ENCODE assay signal across 28 cellular contexts in the genomic region with DNA sequence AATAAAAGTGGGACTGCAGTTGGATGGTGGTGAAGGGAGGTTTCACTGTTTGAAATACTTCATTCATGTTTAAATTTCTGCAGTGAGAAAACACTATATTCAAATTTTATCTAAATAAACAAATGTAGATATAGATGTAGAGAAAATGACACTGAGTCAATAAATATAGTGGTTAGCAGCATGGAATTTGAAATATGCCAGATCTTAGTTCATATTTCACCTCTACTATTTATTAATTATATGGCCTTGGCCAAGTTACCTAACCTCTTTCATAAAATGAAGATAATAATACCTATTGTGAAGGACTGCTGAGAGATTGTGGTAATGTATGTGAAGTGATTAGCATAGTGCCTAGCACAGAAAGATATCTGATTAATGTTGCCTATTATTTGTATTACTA.
"Had no signal": no experiment of that assay in that cellular context is flagged by ENCODE, and none has a peak within 500 bp of the region (broad histone marks: within the 10 kb centered on the region; RNA-seq: fewer than 3 reads in every experiment).

No MANE protein-coding gene starts in this region.

- ATAC-seq: heart right ventricle; left ventricle myocardium superior; naive thymus-derived CD4-positive, alpha-beta T cell; sciatic nerve; stimulated activated effector memory CD8-positive, alpha-beta T cell treated with anti-CD3 and anti-CD28 coated beads, Interleukin-12 subunit alpha, Interleukin-12 subunit beta, amount 100 ng/mL, for 72 hours; T-helper 17 cell had no signal

- H3K27me3 ChIP-seq: heart right ventricle, ovary, upper lobe of left lung had no signal

- H3K27me3 Mint-ChIP-seq: activated CD4-positive, alpha-beta memory T cell treated with anti-CD3 and anti-CD28 coated beads, Interleukin-2, amount 10 ng/mL, durations not matched to agents 7 days and 5 days; activated CD4-positive, alpha-beta T cell treated with anti-CD3 and anti-CD28 coated beads, Interleukin-2, amount 10 ng/mL, durations not matched to agents 7 days and 5 days; activated naive CD4-positive, alpha-beta T cell treated with anti-CD3 and anti-CD28 coated beads, Interleukin-2, amount 10 ng/mL, durations not matched to agents 7 days and 5 days; dendritic cell treated with granulocyte-macrophage colony-stimulating factor and Interleukin-4, amounts not matched to agents 40 ng/mL and 50 ng/mL, for 4 days; naive thymus-derived CD4-positive, alpha-beta T cell; progenitor cell of endocrine pancreas; stimulated activated naive CD8-positive, alpha-beta T cell treated with anti-CD3 and anti-CD28 coated beads, Interleukin-15, Interleukin-2, amounts not matched to agents 100 ng/mL and 50 ng/mL, for 24 hours; T-helper 17 cell had no signal

- H3K4me1 ChIP-seq: heart right ventricle, upper lobe of left lung had no signal

- DNase-seq: activated CD4-positive, alpha-beta memory T cell treated with anti-CD3 and anti-CD28 coated beads, Interleukin-2, amount 10 ng/mL, durations not matched to agents 7 days and 5 days; activated CD4-positive, alpha-beta T cell treated with anti-CD3 and anti-CD28 coated beads for 1 hour; activated CD4-positive, alpha-beta T cell treated with anti-CD3 and anti-CD28 coated beads, Interleukin-2, amount 10 ng/mL, durations not matched to agents 7 days and 5 days; activated CD8-positive, alpha-beta memory T cell treated with anti-CD3 and anti-CD28 coated beads, Interleukin-2, amount 50 U/mL, for 48 hours; activated gamma-delta T cell; activated naive CD4-positive, alpha-beta T cell treated with anti-CD3 and anti-CD28 coated beads, Interleukin-2, amount 10 ng/mL, durations not matched to agents 7 days and 5 days; activated T-cell treated with anti-CD3 and anti-CD28 coated beads, Interleukin-2, amount 50 U/mL, for 24 hours; amniotic stem cell; central memory CD4-positive, alpha-beta T cell; effector CD8-positive, alpha-beta T cell; heart right ventricle; left ventricle myocardium superior; midbrain; naive thymus-derived CD4-positive, alpha-beta T cell; ovary; retina; stimulated activated CD4-positive, alpha-beta T cell treated with anti-CD3 and anti-CD28 coated beads, Interleukin-12 subunit alpha, Interleukin-12 subunit beta, amount 100 ng/mL, for 4 hours; stimulated activated CD4-positive, alpha-beta T cell treated with anti-CD3 and anti-CD28 coated beads, Interleukin-4, amount 100 ng/mL, for 24 hours; T-helper 17 cell; T1000; upper lobe of left lung had no signal

- FAIRE-seq: endometrium had no signal

- H3K4me3 ChIP-seq: heart right ventricle, ovary, skin epidermis, upper lobe of left lung had no signal

- H3K36me3 ChIP-seq: heart right ventricle, ovary, upper lobe of left lung had no signal

- H3K4me1 Mint-ChIP-seq: activated CD4-positive, alpha-beta memory T cell treated with anti-CD3 and anti-CD28 coated beads, Interleukin-2, amount 10 ng/mL, durations not matched to agents 7 days and 5 days; activated CD4-positive, alpha-beta T cell treated with anti-CD3 and anti-CD28 coated beads, Interleukin-2, amount 10 ng/mL, durations not matched to agents 7 days and 5 days; activated naive CD4-positive, alpha-beta T cell treated with anti-CD3 and anti-CD28 coated beads, Interleukin-2, amount 10 ng/mL, durations not matched to agents 7 days and 5 days; naive thymus-derived CD4-positive, alpha-beta T cell; stimulated activated effector memory CD8-positive, alpha-beta T cell treated with anti-CD3 and anti-CD28 coated beads, Interleukin-12 subunit alpha, Interleukin-12 subunit beta, amount 100 ng/mL, for 72 hours; T-helper 17 cell had no signal

- H3K9me3 ChIP-seq: heart right ventricle, ovary, upper lobe of left lung had no signal

- H3K4me3 Mint-ChIP-seq: activated CD4-positive, alpha-beta memory T cell treated with anti-CD3 and anti-CD28 coated beads, Interleukin-2, amount 10 ng/mL, durations not matched to agents 7 days and 5 days; activated CD4-positive, alpha-beta T cell treated with anti-CD3 and anti-CD28 coated beads, Interleukin-2, amount 10 ng/mL, durations not matched to agents 7 days and 5 days; activated naive CD4-positive, alpha-beta T cell treated with anti-CD3 and anti-CD28 coated beads, Interleukin-2, amount 10 ng/mL, durations not matched to agents 7 days and 5 days; activated T-cell treated with anti-CD3 and anti-CD28 coated beads, Interleukin-2, amount 50 U/mL, for 24 hours; dendritic cell treated with granulocyte-macrophage colony-stimulating factor and Interleukin-4, amounts not matched to agents 40 ng/mL and 50 ng/mL, for 4 days; naive thymus-derived CD4-positive, alpha-beta T cell; stimulated activated effector memory CD8-positive, alpha-beta T cell treated with anti-CD3 and anti-CD28 coated beads, Interleukin-12 subunit alpha, Interleukin-12 subunit beta, amount 100 ng/mL, for 72 hours; stimulated activated naive CD8-positive, alpha-beta T cell treated with anti-CD3 and anti-CD28 coated beads, Interleukin-15, Interleukin-2, amounts not matched to agents 100 ng/mL and 50 ng/mL, for 24 hours; T-helper 17 cell had no signal

- H3K27ac Mint-ChIP-seq: activated CD4-positive, alpha-beta memory T cell treated with anti-CD3 and anti-CD28 coated beads, Interleukin-2, amount 10 ng/mL, durations not matched to agents 7 days and 5 days; activated CD4-positive, alpha-beta T cell treated with anti-CD3 and anti-CD28 coated beads, Interleukin-2, amount 10 ng/mL, durations not matched to agents 7 days and 5 days; activated naive CD4-positive, alpha-beta T cell treated with anti-CD3 and anti-CD28 coated beads, Interleukin-2, amount 10 ng/mL, durations not matched to agents 7 days and 5 days; activated T-cell treated with anti-CD3 and anti-CD28 coated beads, Interleukin-2, amount 50 U/mL, for 24 hours; dendritic cell treated with granulocyte-macrophage colony-stimulating factor and Interleukin-4, amounts not matched to agents 40 ng/mL and 50 ng/mL, for 4 days; naive thymus-derived CD4-positive, alpha-beta T cell; stimulated activated effector memory CD8-positive, alpha-beta T cell treated with anti-CD3 and anti-CD28 coated beads, Interleukin-12 subunit alpha, Interleukin-12 subunit beta, amount 100 ng/mL, for 72 hours; stimulated activated naive CD8-positive, alpha-beta T cell treated with anti-CD3 and anti-CD28 coated beads, Interleukin-15, Interleukin-2, amounts not matched to agents 100 ng/mL and 50 ng/mL, for 24 hours; T-helper 17 cell had no signal

- H3K36me3 Mint-ChIP-seq: activated naive CD4-positive, alpha-beta T cell treated with anti-CD3 and anti-CD28 coated beads, Interleukin-2, amount 10 ng/mL, durations not matched to agents 7 days and 5 days; naive thymus-derived CD4-positive, alpha-beta T cell; stimulated activated effector memory CD8-positive, alpha-beta T cell treated with anti-CD3 and anti-CD28 coated beads, Interleukin-12 subunit alpha, Interleukin-12 subunit beta, amount 100 ng/mL, for 72 hours had no signal

- H3K9me3 Mint-ChIP-seq: activated CD4-positive, alpha-beta memory T cell treated with anti-CD3 and anti-CD28 coated beads, Interleukin-2, amount 10 ng/mL, durations not matched to agents 7 days and 5 days; activated naive CD4-positive, alpha-beta T cell treated with anti-CD3 and anti-CD28 coated beads, Interleukin-2, amount 10 ng/mL, durations not matched to agents 7 days and 5 days; activated T-cell treated with anti-CD3 and anti-CD28 coated beads, Interleukin-2, amount 50 U/mL, for 24 hours; dendritic cell treated with granulocyte-macrophage colony-stimulating factor and Interleukin-4, amounts not matched to agents 40 ng/mL and 50 ng/mL, for 4 days; stimulated activated effector memory CD8-positive, alpha-beta T cell treated with anti-CD3 and anti-CD28 coated beads, Interleukin-12 subunit alpha, Interleukin-12 subunit beta, amount 100 ng/mL, for 72 hours; stimulated activated naive CD8-positive, alpha-beta T cell treated with anti-CD3 and anti-CD28 coated beads, Interleukin-15, Interleukin-2, amounts not matched to agents 100 ng/mL and 50 ng/mL, for 24 hours had no signal

- H3K27ac ChIP-seq: heart right ventricle, ovary had no signal
